Comparison of ENCODE assay signal across 19 cellular contexts in genomic region chr9:97772145-97772544, GRCh38.
"Had no signal": no experiment of that assay in that cellular context is flagged by ENCODE, and none has a peak within 500 bp of the region (broad histone marks: within the 10 kb centered on the region; RNA-seq: fewer than 3 reads in every experiment).

No MANE protein-coding gene starts in this region.

- H3K36me3 ChIP-seq: breast epithelium, gastroesophageal sphincter, left lung, neutrophil, tibial nerve, vagina had no signal

- H3K4me3 ChIP-seq: breast epithelium, gastroesophageal sphincter, left lung, tibial nerve, vagina had no signal

- H3K9me3 ChIP-seq: breast epithelium, gastroesophageal sphincter, left lung, neutrophil, tibial nerve, vagina had no signal

- H3K4me1 Mint-ChIP-seq: activated naive CD8-positive, alpha-beta T cell treated with anti-CD3 and anti-CD28 coated beads, Interleukin-2, amount 50 U/mL, for 24 hours; naive B cell; stimulated activated naive B cell treated with anti-CD40 and anti-IgM and Interleukin-4, amounts not matched to agents 10 μg/mL and 1 μg/mL and 100 μg/mL, for 72 hours had no signal

- H3K4me1 ChIP-seq: breast epithelium, gastroesophageal sphincter, left lung had no signal

- H3K27ac Mint-ChIP-seq: activated naive CD8-positive, alpha-beta T cell treated with anti-CD3 and anti-CD28 coated beads, Interleukin-2, amount 50 U/mL, for 24 hours; dendritic cell treated with granulocyte-macrophage colony-stimulating factor and Interleukin-4, amounts not matched to agents 40 ng/mL and 50 ng/mL, for 4 days; naive B cell; stimulated activated naive B cell treated with anti-CD40 and anti-IgM and Interleukin-4, amounts not matched to agents 10 μg/mL and 1 μg/mL and 100 μg/mL, for 72 hours had no signal

- H3K27me3 ChIP-seq: breast epithelium, tibial nerve, vagina had no signal

- ATAC-seq: activated naive CD8-positive, alpha-beta T cell treated with anti-CD3 and anti-CD28 coated beads, Interleukin-2, amount 50 U/mL, for 24 hours; gastroesophageal sphincter; left lung; stimulated activated naive B cell treated with anti-CD40 and anti-IgM and Interleukin-4, amounts not matched to agents 10 μg/mL and 1 μg/mL and 100 μg/mL, for 72 hours had no signal

- H3K4me3 Mint-ChIP-seq: activated naive CD8-positive, alpha-beta T cell treated with anti-CD3 and anti-CD28 coated beads, Interleukin-2, amount 50 U/mL, for 24 hours; dendritic cell treated with granulocyte-macrophage colony-stimulating factor and Interleukin-4, amounts not matched to agents 40 ng/mL and 50 ng/mL, for 4 days; stimulated activated naive B cell treated with anti-CD40 and anti-IgM and Interleukin-4, amounts not matched to agents 10 μg/mL and 1 μg/mL and 100 μg/mL, for 72 hours had no signal

- DNase-seq: activated CD4-positive, alpha-beta T cell treated with anti-CD3 and anti-CD28 coated beads for 1 hour; activated CD4-positive, alpha-beta T cell treated with anti-CD3 and anti-CD28 coated beads, Interleukin-2, amount 50 U/mL, for 4 hours; activated naive CD4-positive, alpha-beta T cell; activated naive CD8-positive, alpha-beta T cell treated with anti-CD3 and anti-CD28 coated beads, Interleukin-2, amount 50 U/mL, for 24 hours; activated T-cell treated with anti-CD3 and anti-CD28 coated beads for 4 hours; aorta; cerebellar nuclear complex; kidney; left lung; mammary epithelial cell; naive B cell; stimulated activated CD4-positive, alpha-beta T cell treated with anti-CD3 and anti-CD28 coated beads, Interleukin-2, amount 100 ng/mL, for 48 hours; stimulated activated naive B cell treated with anti-CD40 and anti-IgM and Interleukin-4, amounts not matched to agents 10 μg/mL and 1 μg/mL and 100 μg/mL, for 72 hours had no signal

- H3K27ac ChIP-seq: breast epithelium, gastroesophageal sphincter, left lung, neutrophil, tibial nerve, vagina had no signal

- H3K36me3 Mint-ChIP-seq: naive B cell; stimulated activated naive B cell treated with anti-CD40 and anti-IgM and Interleukin-4, amounts not matched to agents 10 μg/mL and 1 μg/mL and 100 μg/mL, for 72 hours had no signal

- H3K9me3 Mint-ChIP-seq: dendritic cell treated with granulocyte-macrophage colony-stimulating factor and Interleukin-4, amounts not matched to agents 40 ng/mL and 50 ng/mL, for 4 days had no signal
